ENCODE assay signal across 17 cellular contexts in the genomic region with DNA sequence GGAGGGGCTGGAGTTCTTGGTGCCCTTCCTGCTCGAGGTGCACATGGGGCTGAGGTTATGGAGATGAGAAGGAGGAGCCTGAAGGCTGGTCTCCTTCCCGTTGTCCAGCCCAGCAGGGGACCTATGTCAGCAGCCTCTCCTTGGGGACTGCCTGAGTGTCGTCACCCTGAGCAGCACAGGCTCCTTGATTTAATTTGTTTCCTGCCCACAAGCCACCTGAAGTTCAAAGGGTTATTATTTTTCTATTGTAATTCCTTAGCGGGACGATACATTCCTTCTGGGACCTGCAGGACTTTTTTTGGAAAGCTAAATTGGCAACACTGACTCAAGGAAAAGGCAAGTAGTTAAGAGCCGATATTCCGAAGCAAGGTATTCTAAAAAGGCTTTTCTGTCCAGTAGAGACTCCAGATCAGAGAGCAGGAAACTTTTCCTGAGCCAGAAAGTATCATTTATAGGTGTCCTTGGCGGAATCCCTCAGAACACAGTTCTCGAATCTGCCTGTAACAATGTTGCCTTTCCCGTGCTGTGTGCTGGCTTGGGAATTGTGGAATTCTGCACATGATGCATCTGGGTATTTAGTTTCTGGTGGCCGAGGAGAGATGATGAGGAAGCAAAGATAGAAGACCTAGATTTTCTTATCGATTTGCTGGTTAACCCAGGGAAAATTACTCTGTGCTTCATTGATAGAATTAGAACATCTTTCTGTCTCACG. TPM values are rescaled to one million over a fixed set of nuclear protein-coding genes. Genes with fewer than 3 reads are reported as not detected.
DNase-seq lines count a peak whose midpoint lies in the region; ATAC-seq, FAIRE-seq and TF ChIP-seq lines count a peak whose summit lies in the region.
"Had no signal": no experiment of that assay in that cellular context is flagged by ENCODE, and none has a peak within 500 bp of the region (broad histone marks: within the 10 kb centered on the region; RNA-seq: fewer than 3 reads in every experiment).

No MANE protein-coding gene starts in this region.

- H3K4me3 ChIP-seq in endodermal cell (ENCODE audit: low read length) (no peak overlapping the region), neural progenitor cell (no peak overlapping the region)
- H3K4me3 ChIP-seq: cardiac muscle cell, esophagus squamous epithelium, smooth muscle cell had no signal

- H2AFZ ChIP-seq in neural progenitor cell (replicated peaks) = no peak overlapping the region

- H3K79me2 ChIP-seq in neural progenitor cell (ENCODE audit: low read depth) = no peaks in the 10 kb centered on the region

- H3K4me1 ChIP-seq in endodermal cell (ENCODE audit: control insufficient read depth, insufficient read depth, low read length) (peaks cover 20% of the 10 kb centered on the region), neural progenitor cell (peaks cover 22% of the 10 kb centered on the region)

- H3K27me3 Mint-ChIP-seq in endodermal cell (ENCODE audit: insufficient read depth) (no peaks in the 10 kb centered on the region), neural progenitor cell (ENCODE audit: insufficient read depth, low read depth) (no peaks in the 10 kb centered on the region)
- H3K27me3 Mint-ChIP-seq: activated CD4-positive, alpha-beta T cell treated with anti-CD3 and anti-CD28 coated beads, Interleukin-2, amount 10 ng/mL, durations not matched to agents 24 days and 14 days had no signal

- H4K20me1 ChIP-seq in neural progenitor cell (ENCODE audit: low read depth) = no peaks in the 10 kb centered on the region

- DNase-seq in ACHN (peak; percentile 43), NCI-H460 (ENCODE audit: extremely low read depth, low read depth) (peak; percentile 22), endodermal cell (peak; percentile 66), neural progenitor cell (ENCODE audit: low spot score) (peak; percentile 26), GM19239 (ENCODE audit: insufficient read length, low spot score) (no peak), left lobe of liver (ENCODE audit: low spot score) (no peak), GM10266 (ENCODE audit: extremely low spot score) (no peak)
- no peak for DNase-seq in stimulated activated CD4-positive, alpha-beta T cell treated with anti-CD3 and anti-CD28 coated beads, Interleukin-12 subunit alpha, Interleukin-12 subunit beta, amount 100 ng/mL, for 4 hours
- DNase-seq: activated CD4-positive, alpha-beta T cell treated with anti-CD3 and anti-CD28 coated beads, Interleukin-2, amount 10 ng/mL, durations not matched to agents 24 days and 14 days; activated effector memory CD4-positive, alpha-beta T cell treated with anti-CD3 and anti-CD28 coated beads, Interleukin-2, amount 50 U/mL, for 16 hours; DMS153; esophagus squamous epithelium; HCEC 1CT; NCI-H1694 had no signal

- H3F3A ChIP-seq in neural progenitor cell (ENCODE audit: low read depth) = no peaks in the 10 kb centered on the region

- H3K4me2 ChIP-seq in neural progenitor cell = no peak overlapping the region
- H3K4me2 ChIP-seq: smooth muscle cell had no signal

- in situ Hi-C loops in ACHN (cut with HindIII; ENCODE audit: low pct_ligation_motif_present, low pct_unique_long_range_greater_than_20kb, low sequenced_read_pairs) = no loop called here

- H3K9ac ChIP-seq in endodermal cell (ENCODE audit: extremely low read depth, low read length, poor library complexity, severe bottlenecking) (no peak overlapping the region), neural progenitor cell (no peak overlapping the region)

- no peak for FAIRE-seq in GM19239 (lab: Jason Lieb, UNC)
- FAIRE-seq: HepG2 had no signal

- H3K4me3 Mint-ChIP-seq in endodermal cell (no peak overlapping the region), neural progenitor cell (no peak overlapping the region)
- H3K4me3 Mint-ChIP-seq: activated CD4-positive, alpha-beta T cell treated with anti-CD3 and anti-CD28 coated beads, Interleukin-2, amount 10 ng/mL, durations not matched to agents 24 days and 14 days had no signal

- no peak overlapping the region for H3K27ac Mint-ChIP-seq in endodermal cell
- H3K27ac Mint-ChIP-seq in neural progenitor cell = no peak overlapping the region

- H3K27ac ChIP-seq in endodermal cell (ENCODE audit: low read depth, low read length) (no peak overlapping the region), neural progenitor cell (no peak overlapping the region)
- H3K27ac ChIP-seq: cardiac muscle cell had no signal

- H3K36me3 ChIP-seq in endodermal cell (ENCODE audit: control insufficient read depth, insufficient read depth, low read length) = no peaks in the 10 kb centered on the region
- no peaks in the 10 kb centered on the region for H3K36me3 ChIP-seq in neural progenitor cell
- H3K36me3 ChIP-seq: cardiac muscle cell, esophagus squamous epithelium had no signal

- WGBS in endodermal cell (ENCODE audit: insufficient coverage in 1 of 2, insufficient read length in 1 of 2), 2 experiments = 84 to 91% methylated on average over 12 to 13 of the region's 13 CpGs

- H3K27me3 ChIP-seq in endodermal cell (ENCODE audit: control insufficient read depth, insufficient read depth, low read length, poor library complexity, severe bottlenecking) (no peaks in the 10 kb centered on the region), neural progenitor cell (no peaks in the 10 kb centered on the region)
- H3K27me3 ChIP-seq: cardiac muscle cell, esophagus squamous epithelium had no signal

- H3K4me1 Mint-ChIP-seq in endodermal cell (peaks cover 75% of the 10 kb centered on the region), neural progenitor cell (peaks cover 22% of the 10 kb centered on the region)

- H3K9me3 Mint-ChIP-seq in endodermal cell (no peaks in the 10 kb centered on the region), neural progenitor cell (peaks cover 5% of the 10 kb centered on the region)
- H3K9me3 Mint-ChIP-seq: activated CD4-positive, alpha-beta T cell treated with anti-CD3 and anti-CD28 coated beads, Interleukin-2, amount 10 ng/mL, durations not matched to agents 24 days and 14 days had no signal

- ATAC-seq in left lobe of liver = no peak
- ATAC-seq: HepG2 had no signal

- TF ChIP-seq CTCF in endodermal cell (conservative IDR thresholded peaks at IDR 0.05) = no peak
- TF ChIP-seq CTCF in neural progenitor cell (IDR thresholded peaks at IDR 0.05) = no peak
- no peak for TF ChIP-seq CTCF in GM10266 (IDR thresholded peaks at IDR 0.05; ENCODE audit: control insufficient read depth, insufficient read depth, low read depth, missing control alignments)

- H3K9me3 ChIP-seq in endodermal cell (ENCODE audit: control insufficient read depth, low read length) (no peaks in the 10 kb centered on the region), neural progenitor cell (ENCODE audit: low read depth) (no peaks in the 10 kb centered on the region)
- H3K9me3 ChIP-seq: esophagus squamous epithelium had no signal

- no peaks in the 10 kb centered on the region for H3K36me3 Mint-ChIP-seq in endodermal cell (ENCODE audit: low read depth)
- no peaks in the 10 kb centered on the region for H3K36me3 Mint-ChIP-seq in neural progenitor cell

RNA-seq across cellular contexts. Expression of a gene that starts 55.4 kb away (rescaled TPM):
- 3.9 and 6.6 TPM in 2 replicates for total RNA-seq in NCI-H460 (2014; rRNA removed; shearing (Covaris generic))
- 3.8 and 5.8 TPM in 2 replicates for polyA plus RNA-seq in NCI-H460 (2014; cell fraction: nucleus; rRNA removed)
- total RNA-seq in endodermal cell = 10 to 100 TPM; 49.2 to 60.5 TPM
- polyA plus RNA-seq in endodermal cell (2013, experiment 1 of 2) = 8.2 TPM
- polyA plus RNA-seq in endodermal cell (2013, experiment 2 of 2) = 7.3 TPM
- 7.0 and 14.5 TPM in 2 replicates for total RNA-seq in neural progenitor cell (ENCODE audit: low replicate concordance)
- 7.4 TPM for total RNA-seq in left lobe of liver

Comparison
In these comparisons a context has a peak if more than half of its experiments do, and no peak if none do; other contexts are left out.
1. DNase-seq: peak in ACHN (single experiment), NCI-H460 (single experiment), endodermal cell (single experiment) and neural progenitor cell (single experiment); none in GM19239 (single experiment), stimulated activated CD4-positive, alpha-beta T cell treated with anti-CD3 and anti-CD28 coated beads, Interleukin-12 subunit alpha, Interleukin-12 subunit beta, amount 100 ng/mL, for 4 hours (single experiment), left lobe of liver (single experiment) and GM10266 (single experiment).